16 cellular contexts compared by ENCODE assay signal in genomic region chr15:60752973-60753720, GRCh38.
DNase-seq lines count a peak whose midpoint lies in the region; TF ChIP-seq lines count a peak whose summit lies in the region.
"Had no signal": no experiment of that assay in that cellular context is flagged by ENCODE, and none has a peak within 500 bp of the region (broad histone marks: within the 10 kb centered on the region; RNA-seq: fewer than 3 reads in every experiment).

No MANE protein-coding gene starts in this region.

- H3K27me3 Mint-ChIP-seq in nephron (ENCODE audit: low read depth), result no peaks in the 10 kb centered on the region
- H3K27me3 Mint-ChIP-seq: activated naive CD4-positive, alpha-beta T cell treated with anti-CD3 and anti-CD28 coated beads, Interleukin-2, amount 50 U/mL, for 24 hours; T-helper 17 cell had no signal

- no peak overlapping the region for H3K4me3 Mint-ChIP-seq in nephron
- H3K4me3 Mint-ChIP-seq: activated naive CD4-positive, alpha-beta T cell treated with anti-CD3 and anti-CD28 coated beads, Interleukin-2, amount 50 U/mL, for 24 hours; neural crest cell; stimulated activated naive B cell treated with anti-CD40 and anti-IgM and Interleukin-4, amounts not matched to agents 10 μg/mL and 1 μg/mL and 100 μg/mL, for 72 hours; T-helper 17 cell had no signal

- H3K36me3 ChIP-seq in esophagus muscularis mucosa, result no peaks in the 10 kb centered on the region
- H3K36me3 ChIP-seq in tibial artery, result no peaks in the 10 kb centered on the region

- TF ChIP-seq POLR2A in esophagus muscularis mucosa (IDR thresholded peaks at IDR 0.05; ENCODE audit: low read depth), result no peak

- peak overlapping the region; percentile 10 to 34 (median 32) for H3K27ac Mint-ChIP-seq in nephron
- H3K27ac Mint-ChIP-seq: activated naive CD4-positive, alpha-beta T cell treated with anti-CD3 and anti-CD28 coated beads, Interleukin-2, amount 50 U/mL, for 24 hours; stimulated activated naive B cell treated with anti-CD40 and anti-IgM and Interleukin-4, amounts not matched to agents 10 μg/mL and 1 μg/mL and 100 μg/mL, for 72 hours; T-helper 17 cell had no signal

- TF ChIP-seq CTCF in esophagus muscularis mucosa (IDR thresholded peaks at IDR 0.05) (no peak), nephron (IDR thresholded peaks at IDR 0.05; ENCODE audit: unreplicated experiment in 3 of 3) (no peak), tibial artery (IDR thresholded peaks at IDR 0.05) (no peak)

- no peaks in the 10 kb centered on the region for H3K9me3 ChIP-seq in esophagus muscularis mucosa
- no peaks in the 10 kb centered on the region for H3K9me3 ChIP-seq in tibial artery

- DNase-seq in esophagus muscularis mucosa (ENCODE audit: extremely low spot score) (no peak), tibial artery (no peak), ureter (ENCODE audit: low spot score) (no peak), NCI-H2196 treated with DMSO at 0.1 percent for 48 hours (lab: John Stamatoyannopoulos, UW; ENCODE audit: unreplicated experiment) (no peak), NCI-H510A treated with DMSO at 0.1 percent for 48 hours (lab: John Stamatoyannopoulos, UW) (no peak)
- DNase-seq: activated CD8-positive, alpha-beta memory T cell treated with anti-CD3 and anti-CD28 coated beads, Interleukin-2, amount 50 U/mL, for 4 hours; erythroblast; GM23248; MM.1S; stimulated activated naive B cell treated with anti-CD40 and anti-IgM and Interleukin-4, amounts not matched to agents 10 μg/mL and 1 μg/mL and 100 μg/mL, for 72 hours; T-helper 17 cell had no signal

- peaks cover 10 to 26% (median 20%) of the 10 kb centered on the region in 4 donors for H3K4me1 ChIP-seq in esophagus muscularis mucosa
- peaks cover 0 to 27% (median 10%) of the 10 kb centered on the region in 4 donors for H3K4me1 ChIP-seq in tibial artery

- 83% methylated on average over 11 of the region's 11 CpGs for WGBS in esophagus muscularis mucosa

- H3K27ac ChIP-seq in angular gyrus (ENCODE audit: low read depth, low read length) (peak overlapping the region; percentile 22), esophagus muscularis mucosa (replicated peaks in 1 of 4) (peak overlapping the region; percentile 24 to 70 (median 52)), tibial artery (peak overlapping the region; percentile 50 to 68)
- H3K27ac ChIP-seq: GM23248, RWPE1 had no signal

- intact Hi-C loops in esophagus muscularis mucosa (cut with DNase I), result no loop called here
- intact Hi-C loops in tibial artery (cut with DNase I; ENCODE audit: low total_unique reads), result no loop called here

- TF ChIP-seq EP300 in esophagus muscularis mucosa (IDR thresholded peaks at IDR 0.05), result no peak

- no peaks in the 10 kb centered on the region for H3K36me3 Mint-ChIP-seq in nephron (ENCODE audit: low read depth)
- H3K36me3 Mint-ChIP-seq: activated naive CD4-positive, alpha-beta T cell treated with anti-CD3 and anti-CD28 coated beads, Interleukin-2, amount 50 U/mL, for 24 hours; stimulated activated naive B cell treated with anti-CD40 and anti-IgM and Interleukin-4, amounts not matched to agents 10 μg/mL and 1 μg/mL and 100 μg/mL, for 72 hours had no signal

- H3K4me1 Mint-ChIP-seq in nephron, result peaks cover 23% of the 10 kb centered on the region
- H3K4me1 Mint-ChIP-seq: activated naive CD4-positive, alpha-beta T cell treated with anti-CD3 and anti-CD28 coated beads, Interleukin-2, amount 50 U/mL, for 24 hours; neural crest cell; stimulated activated naive B cell treated with anti-CD40 and anti-IgM and Interleukin-4, amounts not matched to agents 10 μg/mL and 1 μg/mL and 100 μg/mL, for 72 hours had no signal

- peak overlapping the region in 1 of 4 donors; percentile 39 for H3K4me3 ChIP-seq in esophagus muscularis mucosa
- peak overlapping the region in 1 of 2 donors; percentile 11 for H3K4me3 ChIP-seq in tibial artery
- H3K4me3 ChIP-seq: GM23248 had no signal

- H3K27me3 ChIP-seq in esophagus muscularis mucosa, result no peaks in the 10 kb centered on the region
- no peaks in the 10 kb centered on the region for H3K27me3 ChIP-seq in tibial artery

- H3K9me3 Mint-ChIP-seq in nephron, result peaks cover 2% of the 10 kb centered on the region
- H3K9me3 Mint-ChIP-seq: activated naive CD4-positive, alpha-beta T cell treated with anti-CD3 and anti-CD28 coated beads, Interleukin-2, amount 50 U/mL, for 24 hours; stimulated activated naive B cell treated with anti-CD40 and anti-IgM and Interleukin-4, amounts not matched to agents 10 μg/mL and 1 μg/mL and 100 μg/mL, for 72 hours had no signal
